ENCODE assay signal across 17 cellular contexts in the genomic region with DNA sequence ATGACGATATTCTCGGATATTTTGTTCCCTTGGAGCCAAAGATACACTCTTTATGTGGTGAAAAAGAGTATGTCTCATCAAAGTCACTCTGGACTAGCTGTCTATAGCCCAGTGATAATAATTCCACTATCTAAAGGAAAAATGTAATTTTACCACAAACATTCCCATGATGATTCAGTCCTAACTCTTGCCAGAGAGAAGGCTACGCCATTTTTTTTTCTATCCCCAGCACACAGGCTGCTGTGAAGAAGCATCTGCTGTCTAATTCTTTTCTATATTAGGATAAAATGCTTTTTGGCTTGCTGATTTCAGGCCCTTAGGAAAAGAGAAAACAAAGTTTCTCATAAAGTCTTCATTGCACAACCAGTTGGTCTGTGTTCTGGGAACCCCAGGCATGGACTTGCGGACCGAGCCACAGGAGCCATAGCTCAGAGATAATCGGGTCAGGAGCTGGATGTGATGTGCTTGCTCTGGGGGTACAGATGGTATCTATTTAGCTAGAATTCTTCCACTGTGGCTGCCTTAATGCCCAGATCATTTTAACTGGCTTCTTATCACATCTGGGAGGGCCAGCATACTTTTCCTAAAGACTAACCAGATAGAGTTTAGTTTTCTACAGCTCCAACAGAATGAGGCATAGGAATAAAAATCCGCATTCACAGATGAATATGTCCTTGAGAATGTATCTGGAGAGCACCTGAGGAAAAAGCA.
DNase-seq lines count a peak whose midpoint lies in the region; ATAC-seq and TF ChIP-seq lines count a peak whose summit lies in the region.
"Had no signal": no experiment of that assay in that cellular context is flagged by ENCODE, and none has a peak within 500 bp of the region (broad histone marks: within the 10 kb centered on the region; RNA-seq: fewer than 3 reads in every experiment).

No MANE protein-coding gene starts in this region.

- CTCF ChIA-PET in SK-N-SH (lab: Yijun Ruan, JAX) = no interaction called here

- no peak for TF ChIP-seq CTCF in SK-N-SH (IDR thresholded peaks at IDR 0.05)
- no peak for TF ChIP-seq CTCF in fibroblast of mammary gland (conservative IDR thresholded peaks at IDR 0.05; ENCODE audit: control insufficient read depth, insufficient read depth, low read depth, low read length)

- H2AFZ ChIP-seq in SK-N-SH (ENCODE audit: low read depth) (no peak overlapping the region), neuronal stem cell (ENCODE audit: low read length) (peak overlapping the region; percentile 51)
- H2AFZ ChIP-seq: PC-9 had no signal

- no peak for DNase-seq in SK-N-SH
- DNase-seq in fibroblast of mammary gland (ENCODE audit: low read depth) = peak; percentile 20
- DNase-seq in neuronal stem cell (ENCODE audit: low spot score) = no peak
- DNase-seq in activated naive CD8-positive, alpha-beta T cell treated with anti-CD3 and anti-CD28 coated beads for 36 hours = no peak
- DNase-seq in NCI-H1417 (lab: John Stamatoyannopoulos, UW) = no peak
- no peak for DNase-seq in NCI-H748 treated with DMSO at 0.1 percent for 48 hours (lab: John Stamatoyannopoulos, UW)
- DNase-seq: 8988T, Calu3, caudate nucleus, erythroblast, NCI-H345, PC-9, T-helper 1 cell had no signal

- H3K27ac ChIP-seq in SK-N-SH (ENCODE audit: low read depth in 2 of 2, low read length in 1 of 2) (no peak overlapping the region), neuronal stem cell (replicated peaks; ENCODE audit: low read length) (no peak overlapping the region)
- H3K27ac ChIP-seq: PC-9 had no signal

- H4K91ac ChIP-seq in neuronal stem cell (ENCODE audit: low read depth, low read length, poor library complexity) = no peak overlapping the region

- H3K4me1 ChIP-seq in SK-N-SH (ENCODE audit: control insufficient read depth in 1 of 2, insufficient read depth in 2 of 2, low read depth in 1 of 2, low read length in 1 of 2) (no peaks in the 10 kb centered on the region), neuronal stem cell (ENCODE audit: control insufficient read depth in 2 of 2, insufficient read depth in 1 of 2, low read depth in 1 of 2, low read length in 2 of 2) (peaks cover 0 to 2% of the 10 kb centered on the region in 2 donors)

- H2AK5ac ChIP-seq in neuronal stem cell (ENCODE audit: low read depth, low read length) = no peak overlapping the region

- H3K4me3 ChIP-seq in SK-N-SH (ENCODE audit: low read depth in 2 of 2, low read length in 1 of 2) (no peak overlapping the region; a peak in 1 of 4 replicates), fibroblast of mammary gland (ENCODE audit: control insufficient read depth, low read depth, low read length) (no peak overlapping the region), neuronal stem cell (ENCODE audit: low read length in 2 of 2) (no peak overlapping the region)
- H3K4me3 ChIP-seq: PC-9 had no signal

- H3K4ac ChIP-seq in neuronal stem cell (ENCODE audit: low read length) = no peak overlapping the region

- H3K9me2 ChIP-seq in SK-N-SH = no peaks in the 10 kb centered on the region

- no peaks in the 10 kb centered on the region for H3K79me1 ChIP-seq in neuronal stem cell (ENCODE audit: low read depth, low read length)

- POLR2A ChIA-PET in SK-N-SH (lab: Yijun Ruan, JAX) = no interaction called here

- no peak overlapping the region for H2BK120ac ChIP-seq in neuronal stem cell (ENCODE audit: low read depth, low read length)

- H3K27ac Mint-ChIP-seq in activated naive CD8-positive, alpha-beta T cell treated with anti-CD3 and anti-CD28 coated beads for 36 hours = no peak overlapping the region
- H3K27ac Mint-ChIP-seq: activated T-helper 2 cell treated with anti-CD3 and anti-CD28 coated beads, Interferon-gamma antibody, Interleukin-2, Interleukin-4, amounts not matched to agents 10 μg/mL and 5 μg/mL and 100 μg/mL, durations not matched to agents 14 hours and 24 hours and 36 hours; stimulated activated naive CD8-positive, alpha-beta T cell treated with anti-CD3 and anti-CD28 coated beads, Interleukin-15, Interleukin-2, amounts not matched to agents 100 ng/mL and 50 ng/mL, for 24 hours had no signal

- no peak overlapping the region for H3K4me3 Mint-ChIP-seq in activated naive CD8-positive, alpha-beta T cell treated with anti-CD3 and anti-CD28 coated beads for 36 hours
- H3K4me3 Mint-ChIP-seq: stimulated activated naive CD8-positive, alpha-beta T cell treated with anti-CD3 and anti-CD28 coated beads, Interleukin-15, Interleukin-2, amounts not matched to agents 100 ng/mL and 50 ng/mL, for 24 hours had no signal

- no peaks in the 10 kb centered on the region for H3K27me3 ChIP-seq in SK-N-SH (ENCODE audit: insufficient read depth)
- H3K27me3 ChIP-seq in neuronal stem cell (ENCODE audit: control insufficient read depth in 3 of 3, insufficient read depth in 3 of 3, low read depth in 1 of 3, low read length in 3 of 3) = no peaks in the 10 kb centered on the region

- H3K9me3 ChIP-seq in SK-N-SH (no peaks in the 10 kb centered on the region), neuronal stem cell (replicated peaks in 1 of 2; ENCODE audit: control insufficient read depth in 2 of 2, insufficient read depth in 1 of 2, low read depth in 1 of 2, low read length in 2 of 2) (no peaks in the 10 kb centered on the region)

- no peaks in the 10 kb centered on the region for H4K20me1 ChIP-seq in SK-N-SH (ENCODE audit: insufficient read depth)

- 7% methylated on average over 7 of the region's 7 CpGs for WGBS in SK-N-SH (ENCODE audit: low lambda C conversion rate)
- WGBS in neuronal stem cell (ENCODE audit: extremely low coverage in 2 of 2, insufficient read length in 2 of 2, insufficient replicate concordance in 1 of 2), 2 donors = no CpG with 5 or more reads among the region's 7 CpGs

- no peaks in the 10 kb centered on the region for H3K79me2 ChIP-seq in SK-N-SH (ENCODE audit: insufficient read depth)

- no peak overlapping the region for H2BK15ac ChIP-seq in neuronal stem cell (ENCODE audit: low read length)

- ATAC-seq in SK-N-SH treated with all-trans-retinoic acid at 6 μM for 48 hours = no peak
- ATAC-seq in HG03039 (IDR thresholded peaks at IDR 0.05; ENCODE audit: unreplicated experiment) = no peak

- H3K18ac ChIP-seq in neuronal stem cell (ENCODE audit: low read length) = no peak overlapping the region

- TF ChIP-seq EP300 in SK-N-SH (IDR thresholded peaks at IDR 0.05; ENCODE audit: borderline replicate concordance in 1 of 2, low read depth in 1 of 2, low read length in 1 of 2) = no peak

- peaks cover 3% of the 10 kb centered on the region for H3K9me3 Mint-ChIP-seq in activated naive CD8-positive, alpha-beta T cell treated with anti-CD3 and anti-CD28 coated beads for 36 hours

- no peaks in the 10 kb centered on the region for H3K4me1 Mint-ChIP-seq in activated naive CD8-positive, alpha-beta T cell treated with anti-CD3 and anti-CD28 coated beads for 36 hours

- H3K23ac ChIP-seq in neuronal stem cell (ENCODE audit: low read depth, low read length, poor library complexity) = no peak overlapping the region

- no peak overlapping the region for H3K14ac ChIP-seq in neuronal stem cell (ENCODE audit: low read length)

- H3K9ac ChIP-seq in SK-N-SH = no peak overlapping the region
- no peak overlapping the region for H3K9ac ChIP-seq in neuronal stem cell (ENCODE audit: low read depth, low read length, poor library complexity)

- no peak overlapping the region for H2BK5ac ChIP-seq in neuronal stem cell (ENCODE audit: low read length)

- H3F3A ChIP-seq in SK-N-SH (replicated peaks; ENCODE audit: insufficient read depth) = no peaks in the 10 kb centered on the region

- H3K36me3 Mint-ChIP-seq in activated naive CD8-positive, alpha-beta T cell treated with anti-CD3 and anti-CD28 coated beads for 36 hours = no peaks in the 10 kb centered on the region

- H3K36me3 ChIP-seq in SK-N-SH (replicated peaks in 1 of 2; ENCODE audit: control insufficient read depth in 1 of 2, insufficient read depth in 2 of 2, low read length in 1 of 2) = no peaks in the 10 kb centered on the region
- H3K36me3 ChIP-seq in neuronal stem cell (replicated peaks in 1 of 2; ENCODE audit: control insufficient read depth in 2 of 2, insufficient read depth in 2 of 2, low read length in 2 of 2) = no peaks in the 10 kb centered on the region

- H2BK12ac ChIP-seq in neuronal stem cell (ENCODE audit: low read length) = no peak overlapping the region

- TF ChIP-seq RAD21 in SK-N-SH (IDR thresholded peaks at IDR 0.05; ENCODE audit: low read length) = no peak

- H4K8ac ChIP-seq in neuronal stem cell (ENCODE audit: low read depth, low read length) = no peak overlapping the region

- H3K27me3 Mint-ChIP-seq in activated naive CD8-positive, alpha-beta T cell treated with anti-CD3 and anti-CD28 coated beads for 36 hours = no peaks in the 10 kb centered on the region
- H3K27me3 Mint-ChIP-seq: stimulated activated naive CD8-positive, alpha-beta T cell treated with anti-CD3 and anti-CD28 coated beads, Interleukin-15, Interleukin-2, amounts not matched to agents 100 ng/mL and 50 ng/mL, for 24 hours had no signal

- peak overlapping the region; percentile 27; the same call in 1 of the 2 replicates for H3K4me2 ChIP-seq in SK-N-SH
- no peak overlapping the region for H3K4me2 ChIP-seq in neuronal stem cell (ENCODE audit: insufficient read depth, low read length, poor library complexity, severe bottlenecking)
- H3K4me2 ChIP-seq: PC-9 had no signal

TF ChIP-seq in SK-N-SH, 30 proteins besides CTCF, POLR2A, EP300 and RAD21:
- no peak for TF ChIP-seq FOXM1 (IDR thresholded peaks at IDR 0.05; ENCODE audit: low read depth)
- TF ChIP-seq NFIC (IDR thresholded peaks at IDR 0.05; ENCODE audit: borderline replicate concordance) = no peak

TF ChIP-seq in SK-N-SH treated with all-trans-retinoic acid at 6 μM for 48 hours, 23 proteins besides CTCF, POLR2A, EP300 and RAD21 (continues in another document):
- no peak for TF ChIP-seq CSDC2 (CRISPR knock-in tag; IDR thresholded peaks at IDR 0.05)
- TF ChIP-seq OSR1 (CRISPR knock-in tag; IDR thresholded peaks at IDR 0.05) = no peak
- no peak for TF ChIP-seq ZC3H10 (CRISPR knock-in tag; IDR thresholded peaks at IDR 0.05)
- no peak for TF ChIP-seq ISL1 (CRISPR knock-in tag; IDR thresholded peaks at IDR 0.05)
- TF ChIP-seq ZFP3 (CRISPR knock-in tag; IDR thresholded peaks at IDR 0.05) = no peak
- TF ChIP-seq ZNF565 (CRISPR knock-in tag; conservative IDR thresholded peaks at IDR 0.05; ENCODE audit: low read depth) = no peak
- no peak for TF ChIP-seq ZNF70 (CRISPR knock-in tag; IDR thresholded peaks at IDR 0.05)
